8 cellular contexts compared by ENCODE assay signal in genomic region chrX:44343412-44343942, GRCh38. TPM values are rescaled to one million over a fixed set of nuclear protein-coding genes. Genes with fewer than 3 reads are reported as not detected.
DNase-seq lines count a peak whose midpoint lies in the region; ATAC-seq and TF ChIP-seq lines count a peak whose summit lies in the region.

Gene EFHC2, minus strand, starts transcription at chrX:44343672. Its CDS starts 84 bp downstream, at chrX:44343588.

- H3K9ac ChIP-seq in HUES64 (ENCODE audit: low read depth, low read length) (peak within 1 kb of the TSS; percentile 67), subcutaneous abdominal adipose tissue (ENCODE audit: low read length in 5 of 5) (peak within 1 kb of the TSS in 3 of 5 donors; percentile 41 to 51 (median 51))

- H3K36me3 ChIP-seq in HUES64 (ENCODE audit: insufficient read depth, low read length) (no peaks in the 10 kb centered on the region), esophagus muscularis mucosa (no peaks in the 10 kb centered on the region), subcutaneous abdominal adipose tissue (ENCODE audit: control insufficient read depth in 5 of 5, insufficient read depth in 5 of 5, low read length in 5 of 5) (no peaks in the 10 kb centered on the region)

- H3K4me3 ChIP-seq in AG09309 (ENCODE audit: control insufficient read depth, low read depth, low read length) (peak within 1 kb of the TSS; percentile 45), HUES64 (ENCODE audit: low read length) (peak within 1 kb of the TSS; percentile 53), esophagus muscularis mucosa (peak within 1 kb of the TSS; percentile 53 to 63 (median 60)), subcutaneous abdominal adipose tissue (ENCODE audit: low read depth in 1 of 5, low read length in 5 of 5) (peak within 1 kb of the TSS; percentile 36 to 67 (median 58))

- no peak for TF ChIP-seq POLR2A in esophagus muscularis mucosa (IDR thresholded peaks at IDR 0.05; ENCODE audit: low read depth)

- H3K4me3 Mint-ChIP-seq in activated T-cell treated with anti-CD3 and anti-CD28 coated beads, Interleukin-2, amount 50 U/mL, for 24 hours, result peak within 1 kb of the TSS; percentile 76
- peak within 1 kb of the TSS; percentile 90 for H3K4me3 Mint-ChIP-seq in natural killer cell treated with Interleukin-12 subunit alpha and Interleukin-12 subunit beta and Interleukin-15 and Interleukin-18, amount 100 ng/mL, for 72 hours

- intact Hi-C loops in esophagus muscularis mucosa (cut with DNase I), result no loop called here

- TF ChIP-seq CTCF in AG09309 (IDR thresholded peaks at IDR 0.05; ENCODE audit: control insufficient read depth, insufficient read depth, low read depth, low read length, missing control alignments) (no peak), esophagus muscularis mucosa (IDR thresholded peaks at IDR 0.05) (no peak)

- no peaks in the 10 kb centered on the region for H3K9me3 ChIP-seq in HUES64 (ENCODE audit: insufficient read depth, low read depth, low read length)
- no peaks in the 10 kb centered on the region for H3K9me3 ChIP-seq in esophagus muscularis mucosa
- no peaks in the 10 kb centered on the region for H3K9me3 ChIP-seq in subcutaneous abdominal adipose tissue (ENCODE audit: control insufficient read depth in 5 of 5, low read length in 5 of 5)

- H3K9me3 Mint-ChIP-seq in activated T-cell treated with anti-CD3 and anti-CD28 coated beads, Interleukin-2, amount 50 U/mL, for 24 hours, result no peaks in the 10 kb centered on the region
- H3K9me3 Mint-ChIP-seq in natural killer cell treated with Interleukin-12 subunit alpha and Interleukin-12 subunit beta and Interleukin-15 and Interleukin-18, amount 100 ng/mL, for 72 hours, result no peaks in the 10 kb centered on the region

- H3K27ac Mint-ChIP-seq in activated T-cell treated with anti-CD3 and anti-CD28 coated beads, Interleukin-2, amount 50 U/mL, for 24 hours, result peak within 1 kb of the TSS; percentile 72
- peak within 1 kb of the TSS; percentile 86 to 95 for H3K27ac Mint-ChIP-seq in natural killer cell treated with Interleukin-12 subunit alpha and Interleukin-12 subunit beta and Interleukin-15 and Interleukin-18, amount 100 ng/mL, for 72 hours

- H3K4me1 Mint-ChIP-seq in activated T-cell treated with anti-CD3 and anti-CD28 coated beads, Interleukin-2, amount 50 U/mL, for 24 hours (ENCODE audit: low read depth), result peaks cover 26% of the 10 kb centered on the region
- H3K4me1 Mint-ChIP-seq in natural killer cell treated with Interleukin-12 subunit alpha and Interleukin-12 subunit beta and Interleukin-15 and Interleukin-18, amount 100 ng/mL, for 72 hours (ENCODE audit: low read depth in 2 of 2), result peaks cover 16 to 20% of the 10 kb centered on the region in 2 donors

- H3K4me1 ChIP-seq in HUES64 (ENCODE audit: insufficient read depth, low read length) (peaks cover 5% of the 10 kb centered on the region; the same call in 1 of the 2 replicates), esophagus muscularis mucosa (peaks cover 0 to 15% (median 1%) of the 10 kb centered on the region in 4 donors), subcutaneous abdominal adipose tissue (ENCODE audit: control insufficient read depth in 5 of 5, insufficient read depth in 5 of 5, low read length in 5 of 5) (peaks cover 0 to 4% (median 0%) of the 10 kb centered on the region in 5 donors)

- no peak for TF ChIP-seq EP300 in esophagus muscularis mucosa (IDR thresholded peaks at IDR 0.05)

- no peaks in the 10 kb centered on the region for H3K27me3 ChIP-seq in HUES64 (ENCODE audit: insufficient read depth, low read length)
- peaks cover 0 to 7% (median 0%) of the 10 kb centered on the region in 4 donors for H3K27me3 ChIP-seq in esophagus muscularis mucosa
- peaks cover 0 to 11% (median 2%) of the 10 kb centered on the region in 5 donors for H3K27me3 ChIP-seq in subcutaneous abdominal adipose tissue (ENCODE audit: control insufficient read depth in 5 of 5, insufficient read depth in 4 of 5, low read length in 5 of 5)

- no peaks in the 10 kb centered on the region for H3K36me3 Mint-ChIP-seq in activated T-cell treated with anti-CD3 and anti-CD28 coated beads, Interleukin-2, amount 50 U/mL, for 24 hours (ENCODE audit: low read depth)
- H3K36me3 Mint-ChIP-seq in natural killer cell treated with Interleukin-12 subunit alpha and Interleukin-12 subunit beta and Interleukin-15 and Interleukin-18, amount 100 ng/mL, for 72 hours, result no peaks in the 10 kb centered on the region

- 8% methylated on average over 28 of the region's 34 CpGs for WGBS in HUES64
- WGBS in esophagus muscularis mucosa, result 8% methylated on average over 16 of the region's 34 CpGs

- peak; percentile 74 to 84 for ATAC-seq in natural killer cell treated with Interleukin-12 subunit alpha and Interleukin-12 subunit beta and Interleukin-15 and Interleukin-18, amount 100 ng/mL, for 72 hours
- ATAC-seq in HG03097 (IDR thresholded peaks at IDR 0.05; ENCODE audit: low FRiP score, unreplicated experiment), result no peak

- peaks cover 31% of the 10 kb centered on the region for H3K27me3 Mint-ChIP-seq in activated T-cell treated with anti-CD3 and anti-CD28 coated beads, Interleukin-2, amount 50 U/mL, for 24 hours
- peaks cover 0 to 3% of the 10 kb centered on the region in 2 donors for H3K27me3 Mint-ChIP-seq in natural killer cell treated with Interleukin-12 subunit alpha and Interleukin-12 subunit beta and Interleukin-15 and Interleukin-18, amount 100 ng/mL, for 72 hours

- DNase-seq in AG09309 (ENCODE audit: low read depth) (no peak), esophagus muscularis mucosa (ENCODE audit: extremely low spot score) (no peak), NCI-H510A treated with DMSO at 0.1 percent for 48 hours (lab: John Stamatoyannopoulos, UW) (no peak)
- DNase-seq in activated T-cell treated with anti-CD3 and anti-CD28 coated beads, Interleukin-2, amount 50 U/mL, for 24 hours, result peak; percentile 60
- peak; percentile 74 for DNase-seq in natural killer cell treated with Interleukin-12 subunit alpha and Interleukin-12 subunit beta and Interleukin-15 and Interleukin-18, amount 100 ng/mL, for 72 hours (ENCODE audit: low spot score)

- H3K27ac ChIP-seq in HUES64 (ENCODE audit: low read depth, low read length), result no peak within 1 kb of the TSS
- peak within 1 kb of the TSS in 3 of 4 donors; percentile 17 to 53 (median 27) for H3K27ac ChIP-seq in esophagus muscularis mucosa (replicated peaks in 1 of 4)
- no peak within 1 kb of the TSS for H3K27ac ChIP-seq in subcutaneous abdominal adipose tissue (ENCODE audit: low read depth, low read length)

RNA-seq across cellular contexts. Expression of gene EFHC2, which starts in this region (rescaled TPM):
- polyA plus RNA-seq in HUES64 (2013, experiment 1 of 2), result 0.75 TPM
- 1.6 TPM for polyA plus RNA-seq in HUES64 (2013, experiment 2 of 2)
- 1 to 10 TPM; 2.6 to 4.6 (median 3.1) TPM for total RNA-seq in esophagus muscularis mucosa
- under 1 TPM; 0.55 to 0.73 TPM for total RNA-seq in natural killer cell treated with Interleukin-12 subunit alpha and Interleukin-12 subunit beta and Interleukin-15 and Interleukin-18, amount 100 ng/mL, for 72 hours

Comparison
In these comparisons a context has a peak if more than half of its experiments do, and no peak if none do; other contexts are left out.
1. Peak in DNase-seq and ATAC-seq in natural killer cell treated with Interleukin-12 subunit alpha and Interleukin-12 subunit beta and Interleukin-15 and Interleukin-18, amount 100 ng/mL, for 72 hours; RNA of the gene not detected or under 1 TPM.
2. H3K27ac ChIP-seq: peak in esophagus muscularis mucosa (3 of 4); none in HUES64 (single experiment) and subcutaneous abdominal adipose tissue (single experiment).
3. Peak in every context shown above with its lines, with median percentiles within 50 percentile points of each other: H3K4me3 ChIP-seq.